13 cellular contexts compared by ENCODE assay signal in the genomic region with DNA sequence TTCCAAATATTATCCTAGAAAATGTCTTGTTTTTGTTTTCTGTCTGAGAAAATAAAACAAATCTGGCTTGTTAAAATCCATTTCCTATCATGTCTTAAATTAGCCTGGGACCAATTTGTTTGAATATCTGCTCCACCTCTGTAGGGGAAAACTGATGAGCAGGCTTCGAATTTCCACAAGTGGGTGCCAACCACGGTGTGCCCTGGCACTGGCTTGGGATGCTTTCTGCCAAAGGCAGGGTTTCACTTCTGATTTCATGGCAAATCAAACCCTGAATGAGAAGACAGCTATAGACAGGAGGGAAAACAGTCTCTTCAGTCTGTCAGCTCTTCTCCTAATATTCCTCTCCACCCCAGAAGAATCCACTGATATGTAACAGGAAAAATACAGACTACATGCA. TPM values are rescaled to one million over a fixed set of nuclear protein-coding genes. Genes with fewer than 3 reads are reported as not detected.
DNase-seq lines count a peak whose midpoint lies in the region; ATAC-seq and TF ChIP-seq lines count a peak whose summit lies in the region.
"Had no signal": no experiment of that assay in that cellular context is flagged by ENCODE, and none has a peak within 500 bp of the region (broad histone marks: within the 10 kb centered on the region; RNA-seq: fewer than 3 reads in every experiment).

No MANE protein-coding gene starts in this region.

- CTCF ChIA-PET in mammary epithelial cell (lab: Charles Lee; ENCODE audit: low non-redundant PET): no interaction called here

- H3K4me3 ChIP-seq in mammary epithelial cell (replicated peaks in 1 of 3; ENCODE audit: insufficient read depth in 1 of 3, low read depth in 2 of 3, low read length in 3 of 3) (no peak overlapping the region), breast epithelium (no peak overlapping the region), right lobe of liver (no peak overlapping the region)
- H3K4me3 ChIP-seq: A549, BLaER1 had no signal

- H3K27ac ChIP-seq in mammary epithelial cell (ENCODE audit: insufficient read depth, low read depth, low read length): no peak overlapping the region
- no peak overlapping the region for H3K27ac ChIP-seq in breast epithelium
- peak overlapping the region in 2 of 3 donors; percentile 18 to 52 for H3K27ac ChIP-seq in right lobe of liver
- H3K27ac ChIP-seq: 22Rv1, BLaER1 had no signal

- dilution Hi-C loops in mammary epithelial cell (cut with HindIII; ENCODE audit: low sequenced_read_pairs): no loop called here

- 16% methylated on average over 2 of the region's 2 CpGs for WGBS in mammary epithelial cell (ENCODE audit: low coverage, missing lambda C conversion rate)
- no CpG with 5 or more reads among the region's 2 CpGs for WGBS in right lobe of liver (ENCODE audit: insufficient coverage, low coverage, low lambda C conversion rate, missing lambda C conversion rate)

- H3K36me3 ChIP-seq in mammary epithelial cell (ENCODE audit: insufficient read depth, low read length) (no peaks in the 10 kb centered on the region), breast epithelium (no peaks in the 10 kb centered on the region), right lobe of liver (no peaks in the 10 kb centered on the region)
- H3K36me3 ChIP-seq: BLaER1 had no signal

- no TSS peak for BruUV-seq in mammary epithelial cell (replicated peaks; lab: Mats Ljungman, UMichigan)

- intact Hi-C loops in mammary epithelial cell (cut with micrococcal nuclease): no loop called here
- intact Hi-C loops in breast epithelium (cut with DNase I; ENCODE audit: low total_unique reads): no loop called here
- intact Hi-C loops in right lobe of liver (cut with DNase I): no loop called here

- in situ Hi-C loops in mammary epithelial cell (cut with MboI; ENCODE audit: low sequenced_read_pairs in 2 of 2): no loop called here

- H3K27me3 ChIP-seq in mammary epithelial cell (ENCODE audit: insufficient read depth, low read length): no peaks in the 10 kb centered on the region
- H3K27me3 ChIP-seq in breast epithelium: no peaks in the 10 kb centered on the region
- no peaks in the 10 kb centered on the region for H3K27me3 ChIP-seq in right lobe of liver
- H3K27me3 ChIP-seq: BLaER1 had no signal

- H3K4me1 ChIP-seq in mammary epithelial cell (ENCODE audit: insufficient read depth, low read length): peaks cover 15% of the 10 kb centered on the region
- H3K4me1 ChIP-seq in breast epithelium: no peaks in the 10 kb centered on the region
- H3K4me1 ChIP-seq in right lobe of liver: peaks cover 0 to 59% (median 14%) of the 10 kb centered on the region in 4 donors
- H3K4me1 ChIP-seq: BLaER1 had no signal

- TF ChIP-seq POLR2A in breast epithelium (IDR thresholded peaks at IDR 0.05) (no peak), right lobe of liver (IDR thresholded peaks at IDR 0.05) (no peak)

- H2AFZ ChIP-seq in mammary epithelial cell (ENCODE audit: low read depth, low read length): peak overlapping the region; percentile 61

- no peaks in the 10 kb centered on the region for H4K20me1 ChIP-seq in mammary epithelial cell (ENCODE audit: insufficient read depth, low read length)
- H4K20me1 ChIP-seq: BLaER1 had no signal

- peak; percentile 52 to 78 (median 66) for ATAC-seq in right lobe of liver

- no peaks in the 10 kb centered on the region for H3K79me2 ChIP-seq in mammary epithelial cell (ENCODE audit: insufficient read depth, low read length)

- no peaks in the 10 kb centered on the region for H3K9me3 ChIP-seq in mammary epithelial cell (replicated peaks; ENCODE audit: insufficient read depth, low read length)
- H3K9me3 ChIP-seq in breast epithelium: no peaks in the 10 kb centered on the region
- no peaks in the 10 kb centered on the region for H3K9me3 ChIP-seq in right lobe of liver
- H3K9me3 ChIP-seq: A549, BLaER1 had no signal

- no peak overlapping the region for H3K4me2 ChIP-seq in mammary epithelial cell (ENCODE audit: insufficient read depth, low read depth, low read length)
- H3K4me2 ChIP-seq: A549, BLaER1 had no signal

- DNase-seq in NCI-H2107 treated with DMSO at 0.1 percent for 48 hours (lab: John Stamatoyannopoulos, UW; ENCODE audit: unreplicated experiment): peak; percentile 24
- no peak for DNase-seq in NCI-H2107 (lab: John Stamatoyannopoulos, UW)
- no peak for DNase-seq in mammary epithelial cell
- DNase-seq in breast epithelium (ENCODE audit: low spot score in 2 of 2): no peak
- DNase-seq in DMS79 treated with DMSO at 0.1 percent for 48 hours (lab: John Stamatoyannopoulos, UW): peak; percentile 72
- peak; percentile 39 to 77 (median 65) for DNase-seq in right lobe of liver
- DNase-seq in NCI-H2081 treated with DMSO at 0.1 percent for 48 hours (lab: John Stamatoyannopoulos, UW): no peak
- DNase-seq in activated T-cell treated with anti-CD3 and anti-CD28 coated beads, Interleukin-2, amount 50 U/mL, for 48 hours: no peak
- DNase-seq: CD4-positive, alpha-beta memory T cell; H9 had no signal

- no peak overlapping the region for H3K9ac ChIP-seq in mammary epithelial cell (ENCODE audit: insufficient read depth, low read length)
- H3K9ac ChIP-seq: BLaER1 had no signal

- TF ChIP-seq CTCF in mammary epithelial cell (conservative IDR thresholded peaks at IDR 0.05 in 1 of 2, IDR thresholded peaks at IDR 0.05 in 1 of 2; ENCODE audit: extremely low read depth in 1 of 2, insufficient read depth in 1 of 2, low read depth in 1 of 2, low read length in 2 of 2) (no peak), breast epithelium (IDR thresholded peaks at IDR 0.05) (no peak), right lobe of liver (IDR thresholded peaks at IDR 0.05) (no peak)

RNA-seq across cellular contexts. Expression of a gene that starts 33.7 kb away (rescaled TPM):
- 1 to 10 TPM; 2.5 to 4.5 TPM for total RNA-seq in mammary epithelial cell
- polyA plus RNA-seq in mammary epithelial cell: 1.6 TPM
- polyA minus RNA-seq in mammary epithelial cell: 38.2 TPM
- total RNA-seq in breast epithelium: 1 to 10 TPM; 1.6 to 5.9 (median 3.6) TPM
- 1 to 10 TPM in 5 of 6 experiments, under 1 TPM in 1; 0.90 to 6.1 (median 3.2) TPM for total RNA-seq in right lobe of liver

Comparison
In these comparisons a context has a peak if more than half of its experiments do, and no peak if none do; other contexts are left out.
1. DNase-seq: peak in NCI-H2107 treated with DMSO at 0.1 percent for 48 hours (single experiment), DMS79 treated with DMSO at 0.1 percent for 48 hours (single experiment) and right lobe of liver (3 of 3); none in NCI-H2107 (single experiment), mammary epithelial cell (single experiment), breast epithelium (0 of 2), NCI-H2081 treated with DMSO at 0.1 percent for 48 hours (single experiment) and activated T-cell treated with anti-CD3 and anti-CD28 coated beads, Interleukin-2, amount 50 U/mL, for 48 hours (0 of 2).
2. H3K27ac ChIP-seq: peak in right lobe of liver (2 of 3); none in mammary epithelial cell (single experiment) and breast epithelium (0 of 2).